25 cellular contexts compared by ENCODE assay signal in the genomic region with DNA sequence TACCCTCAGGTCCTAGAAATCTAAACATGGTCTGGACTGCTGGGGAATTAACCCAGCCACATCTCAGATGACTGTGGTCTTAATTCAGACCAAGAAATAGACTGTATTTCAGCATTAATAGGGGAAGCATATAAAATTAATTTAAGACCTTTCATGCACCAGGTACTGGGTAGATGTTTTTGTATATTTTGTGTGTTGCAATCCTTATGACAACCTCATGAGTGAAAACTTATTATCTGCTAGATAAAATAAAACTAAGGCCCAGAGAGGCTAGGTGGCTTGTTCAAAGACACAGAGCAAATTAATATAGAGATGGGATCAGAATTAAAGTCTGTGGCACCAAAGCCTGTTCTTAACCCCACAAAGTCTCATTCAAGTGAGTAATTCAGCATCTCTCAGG. TPM values are rescaled to one million over a fixed set of nuclear protein-coding genes. Genes with fewer than 3 reads are reported as not detected.
A peak's percentile ranks its signal among the peaks of the same experiment; 100 is the strongest.
DNase-seq lines count a peak whose midpoint lies in the region; ATAC-seq and TF ChIP-seq lines count a peak whose summit lies in the region.
"Had no signal": no experiment of that assay in that cellular context is flagged by ENCODE, and none has a peak within 500 bp of the region (broad histone marks: within the 10 kb centered on the region; RNA-seq: fewer than 3 reads in every experiment).

No MANE protein-coding gene starts in this region.

- peak overlapping the region; percentile 16; the same call in 1 of the 2 replicates for H3K9ac ChIP-seq in PC-3 (ENCODE audit: low read length)
- no peak overlapping the region for H3K9ac ChIP-seq in subcutaneous abdominal adipose tissue (ENCODE audit: low read length in 5 of 5)

- no peak for ATAC-seq in PC-3
- ATAC-seq in HG03025 (IDR thresholded peaks at IDR 0.05; ENCODE audit: low FRiP score, unreplicated experiment), result no peak
- ATAC-seq: activated naive CD8-positive, alpha-beta T cell treated with anti-CD3 and anti-CD28 coated beads, Interleukin-2, amount 50 U/mL, for 24 hours; stimulated activated naive CD8-positive, alpha-beta T cell treated with anti-CD3 and anti-CD28 coated beads, Interleukin-15, amount 100 ng/mL, for 72 hours; WTC11 had no signal

- H3K4me3 Mint-ChIP-seq in chondrocyte (ENCODE audit: unreplicated experiment), result no peak overlapping the region
- H3K4me3 Mint-ChIP-seq in mesothelial cell of epicardium, result no peak overlapping the region
- H3K4me3 Mint-ChIP-seq: activated naive CD8-positive, alpha-beta T cell treated with anti-CD3 and anti-CD28 coated beads, Interleukin-2, amount 50 U/mL, for 24 hours; CD4-positive, alpha-beta T cell; stimulated activated naive CD8-positive, alpha-beta T cell treated with anti-CD3 and anti-CD28 coated beads, Interleukin-15, amount 100 ng/mL, for 72 hours; WTC11 had no signal

- no peaks in the 10 kb centered on the region for H4K20me1 ChIP-seq in PC-3 (ENCODE audit: low read length)

- H3K9me3 Mint-ChIP-seq in chondrocyte (ENCODE audit: low read depth) (no peaks in the 10 kb centered on the region), mesothelial cell of epicardium (no peaks in the 10 kb centered on the region)
- H3K9me3 Mint-ChIP-seq: activated naive CD8-positive, alpha-beta T cell treated with anti-CD3 and anti-CD28 coated beads, Interleukin-2, amount 50 U/mL, for 24 hours; CD4-positive, alpha-beta T cell; stimulated activated naive CD8-positive, alpha-beta T cell treated with anti-CD3 and anti-CD28 coated beads, Interleukin-15, amount 100 ng/mL, for 72 hours; WTC11 had no signal

- H3K27me3 Mint-ChIP-seq in chondrocyte (ENCODE audit: low read depth) (no peaks in the 10 kb centered on the region), mesothelial cell of epicardium (ENCODE audit: low read depth) (no peaks in the 10 kb centered on the region)
- H3K27me3 Mint-ChIP-seq: CD4-positive, alpha-beta T cell; stimulated activated naive CD8-positive, alpha-beta T cell treated with anti-CD3 and anti-CD28 coated beads, Interleukin-15, amount 100 ng/mL, for 72 hours had no signal

- no peaks in the 10 kb centered on the region for H3K36me3 Mint-ChIP-seq in chondrocyte (ENCODE audit: low read depth)
- H3K36me3 Mint-ChIP-seq in mesothelial cell of epicardium, result no peaks in the 10 kb centered on the region
- H3K36me3 Mint-ChIP-seq: WTC11 had no signal

- peak overlapping the region; percentile 47 for H2AFZ ChIP-seq in PC-3 (ENCODE audit: low read length)

- intact Hi-C loops in PC-3 (cut with micrococcal nuclease), result loop anchor here (2.0 to 10.0 kb wide), 2 partner anchors 19 to 261 kb away; partner anchors contain the start of genes ZBED6 and ZC3H11A

- H3K9me2 ChIP-seq in PC-3 (replicated peaks; ENCODE audit: low read length), result no peaks in the 10 kb centered on the region

- CTCF ChIA-PET in PC-3 (lab: Charles Lee), result no interaction called here

- H3K4me1 ChIP-seq in PC-3 (ENCODE audit: insufficient read depth, low read length), result peaks cover 63% of the 10 kb centered on the region
- peaks cover 0 to 33% (median 26%) of the 10 kb centered on the region in 5 donors for H3K4me1 ChIP-seq in subcutaneous abdominal adipose tissue (ENCODE audit: control insufficient read depth in 5 of 5, insufficient read depth in 5 of 5, low read length in 5 of 5)

- H3K9me3 ChIP-seq in PC-3 (ENCODE audit: low read length) (no peaks in the 10 kb centered on the region), subcutaneous abdominal adipose tissue (ENCODE audit: control insufficient read depth in 5 of 5, low read length in 5 of 5) (no peaks in the 10 kb centered on the region)

- H3K4me2 ChIP-seq in PC-3 (ENCODE audit: low read length), result peak overlapping the region; percentile 63

- no peaks in the 10 kb centered on the region for H3K79me2 ChIP-seq in PC-3 (ENCODE audit: low read length)

- H3K27me3 ChIP-seq in PC-3 (ENCODE audit: low read length) (no peaks in the 10 kb centered on the region), subcutaneous abdominal adipose tissue (ENCODE audit: control insufficient read depth in 5 of 5, insufficient read depth in 4 of 5, low read length in 5 of 5) (no peaks in the 10 kb centered on the region)
- H3K27me3 ChIP-seq: cardiac muscle cell had no signal

- H3K36me3 ChIP-seq in PC-3 (ENCODE audit: low read depth, low read length), result no peaks in the 10 kb centered on the region
- H3K36me3 ChIP-seq in subcutaneous abdominal adipose tissue (ENCODE audit: control insufficient read depth in 5 of 5, insufficient read depth in 5 of 5, low read length in 5 of 5), result no peaks in the 10 kb centered on the region
- H3K36me3 ChIP-seq: cardiac muscle cell had no signal

- POLR2A ChIA-PET in PC-3 (lab: Charles Lee; ENCODE audit: unreplicated experiment), result interaction anchor here (1.0 kb wide), 1 partner anchor 158 kb away, joined by 3 read pairs; no protein-coding TSS in a partner anchor

- H3K4me3 ChIP-seq in PC-3 (ENCODE audit: low read length) (peak overlapping the region; percentile 3; the same call in 1 of the 2 replicates), subcutaneous abdominal adipose tissue (ENCODE audit: low read depth in 1 of 5, low read length in 5 of 5) (no peak overlapping the region)
- H3K4me3 ChIP-seq: cardiac muscle cell had no signal

- no peak for TF ChIP-seq CTCF in PC-3 (conservative IDR thresholded peaks at IDR 0.05; ENCODE audit: low read depth, low read length)
- no peak for TF ChIP-seq CTCF in chondrocyte (IDR thresholded peaks at IDR 0.05)
- TF ChIP-seq CTCF in mesothelial cell of epicardium (IDR thresholded peaks at IDR 0.05; ENCODE audit: unreplicated experiment), result no peak

- H3K27ac ChIP-seq in PC-3 (ENCODE audit: low read length) (peak overlapping the region; percentile 87), subcutaneous abdominal adipose tissue (ENCODE audit: low read depth, low read length) (peak overlapping the region; percentile 24)
- H3K27ac ChIP-seq: cardiac muscle cell had no signal

- DNase-seq in PC-3 (no peak), chondrocyte (ENCODE audit: low spot score) (no peak), mesothelial cell of epicardium (ENCODE audit: low spot score in 2 of 2, unreplicated experiment in 2 of 2) (no peak), NOMO-1 treated with DMSO at 0.1 percent for 48 hours (lab: John Stamatoyannopoulos, UW; ENCODE audit: unreplicated experiment) (no peak), NCI-H82 treated with DMSO at 0.1 percent for 48 hours (lab: John Stamatoyannopoulos, UW; ENCODE audit: unreplicated experiment) (no peak), NCI-H446 treated with DMSO at 0.1 percent for 48 hours (lab: John Stamatoyannopoulos, UW) (no peak)
- DNase-seq: activated CD4-positive, alpha-beta T cell treated with anti-CD3 and anti-CD28 coated beads, Interleukin-2, amount 50 U/mL, for 48 hours; activated CD8-positive, alpha-beta memory T cell treated with anti-CD3 and anti-CD28 coated beads, Interleukin-2, amount 50 U/mL, for 48 hours; activated effector memory CD4-positive, alpha-beta T cell treated with anti-CD3 and anti-CD28 coated beads, Interleukin-2, amount 50 U/mL, for 16 hours; activated naive CD8-positive, alpha-beta T cell treated with anti-CD3 and anti-CD28 coated beads, Interleukin-2, amount 50 U/mL, for 24 hours; CD4-positive, alpha-beta T cell; DMS 273 treated with DMSO at 0.1 percent for 48 hours; NCI-H1417; NCI-H2107; NCI-H526; RPMI8226; stimulated activated naive CD8-positive, alpha-beta T cell treated with anti-CD3 and anti-CD28 coated beads, Interleukin-15, amount 100 ng/mL, for 72 hours had no signal

- no TSS peak for BruUV-seq in PC-3 (replicated peaks; lab: Mats Ljungman, UMichigan)

- peaks cover 11% of the 10 kb centered on the region for H3F3A ChIP-seq in PC-3 (ENCODE audit: low read length, unreplicated experiment)

- H3K27ac Mint-ChIP-seq in chondrocyte (ENCODE audit: unreplicated experiment), result peak overlapping the region; percentile 94
- peak overlapping the region; percentile 94 for H3K27ac Mint-ChIP-seq in mesothelial cell of epicardium
- H3K27ac Mint-ChIP-seq: activated naive CD8-positive, alpha-beta T cell treated with anti-CD3 and anti-CD28 coated beads, Interleukin-2, amount 50 U/mL, for 24 hours; CD4-positive, alpha-beta T cell; stimulated activated naive CD8-positive, alpha-beta T cell treated with anti-CD3 and anti-CD28 coated beads, Interleukin-15, amount 100 ng/mL, for 72 hours; WTC11 had no signal

- H3K4me1 Mint-ChIP-seq in chondrocyte (ENCODE audit: low read depth) (peaks cover 28% of the 10 kb centered on the region), mesothelial cell of epicardium (peaks cover 41% of the 10 kb centered on the region)

RNA-seq across cellular contexts. Expression of gene OPTC, which starts 40.1 kb away (rescaled TPM):
- not detected in 2 replicates for total RNA-seq in PC-3 (2014; rRNA removed)
- total RNA-seq in chondrocyte, result not detected in 3 replicates
- total RNA-seq in mesothelial cell of epicardium, result not detected in 3 replicates
- total RNA-seq: cardiac muscle cell; CD4-positive, alpha-beta T cell; dermis microvascular lymphatic vessel endothelial cell; frontal cortex; lower leg skin; M059J had no signal

RNA-seq across cellular contexts. Expression of gene PRELP, which starts 58.4 kb away (rescaled TPM):
- total RNA-seq in PC-3 (2014; rRNA removed) (not detected in 2 replicates), chondrocyte (29.5 to 33.7 TPM (median 33.2 TPM) in 3 replicates), mesothelial cell of epicardium (2.8 to 3.3 TPM (median 3.2 TPM) in 3 replicates)
- total RNA-seq: cardiac muscle cell; CD4-positive, alpha-beta T cell; dermis microvascular lymphatic vessel endothelial cell; M059J had no signal
